27 cellular contexts compared by ENCODE assay signal in genomic region chr1:25531082-25531461, GRCh38.
"Had no signal": no experiment of that assay in that cellular context is flagged by ENCODE, and none has a peak within 500 bp of the region (broad histone marks: within the 10 kb centered on the region; RNA-seq: fewer than 3 reads in every experiment).

No MANE protein-coding gene starts in this region.

- DNase-seq: activated B cell treated with CpG ODN at 0.5 μM for 24 hours; activated CD4-positive, alpha-beta T cell treated with anti-CD3 and anti-CD28 coated beads for 36 hours; activated CD4-positive, alpha-beta T cell treated with anti-CD3 and anti-CD28 coated beads, Interleukin-2, amount 50 U/mL, for 4 hours; activated CD8-positive, alpha-beta memory T cell treated with anti-CD3 and anti-CD28 coated beads for 24 hours; activated CD8-positive, alpha-beta memory T cell treated with anti-CD3 and anti-CD28 coated beads, Interleukin-2, amount 50 U/mL, for 4 hours; activated naive CD4-positive, alpha-beta T cell; activated naive CD8-positive, alpha-beta T cell treated with anti-CD3 and anti-CD28 coated beads, Interleukin-2, amount 50 U/mL, for 24 hours; activated T-cell treated with anti-CD3 and anti-CD28 coated beads, Interleukin-2, amount 50 U/mL, for 4 hours; aorta; caudate nucleus; dermis blood vessel endothelial cell; effector CD8-positive, alpha-beta T cell; erythroblast; foreskin fibroblast; kidney; naive thymus-derived CD8-positive, alpha-beta T cell; nucleus accumbens; retina; stimulated activated CD4-positive, alpha-beta T cell treated with anti-CD3 and anti-CD28 coated beads, Interleukin-2, amount 100 ng/mL, for 24 hours; SW 1271; T-helper 17 cell; transverse colon had no signal

- H3K36me3 Mint-ChIP-seq: brain; naive thymus-derived CD8-positive, alpha-beta T cell; stimulated activated memory B cell treated with anti-CD40 and anti-IgM and Interleukin-4, amounts not matched to agents 10 μg/mL and 1 μg/mL and 100 μg/mL, for 72 hours had no signal

- H3K27ac Mint-ChIP-seq: activated B cell treated with CpG ODN at 0.5 μM for 24 hours; activated CD4-positive, alpha-beta T cell treated with anti-CD3 and anti-CD28 coated beads for 36 hours; activated naive CD8-positive, alpha-beta T cell treated with anti-CD3 and anti-CD28 coated beads, Interleukin-2, amount 50 U/mL, for 24 hours; activated T-helper 2 cell treated with anti-CD3 and anti-CD28 coated beads, Interferon-gamma antibody, Interleukin-2, Interleukin-4, amounts not matched to agents 10 μg/mL and 5 μg/mL and 100 μg/mL, durations not matched to agents 14 hours and 24 hours and 36 hours; brain; stimulated activated memory B cell treated with anti-CD40 and anti-IgM and Interleukin-4, amounts not matched to agents 10 μg/mL and 1 μg/mL and 100 μg/mL, for 72 hours; T-helper 17 cell had no signal

- H3K27me3 Mint-ChIP-seq: activated CD4-positive, alpha-beta T cell treated with anti-CD3 and anti-CD28 coated beads for 36 hours; activated naive CD8-positive, alpha-beta T cell treated with anti-CD3 and anti-CD28 coated beads, Interleukin-2, amount 50 U/mL, for 24 hours; naive thymus-derived CD8-positive, alpha-beta T cell; T-helper 17 cell had no signal

- H3K4me3 ChIP-seq: SK-N-MC, transverse colon had no signal

- H3K36me3 ChIP-seq: transverse colon had no signal

- H3K4me1 Mint-ChIP-seq: activated B cell treated with CpG ODN at 0.5 μM for 24 hours; activated CD4-positive, alpha-beta T cell treated with anti-CD3 and anti-CD28 coated beads for 36 hours; activated naive CD8-positive, alpha-beta T cell treated with anti-CD3 and anti-CD28 coated beads, Interleukin-2, amount 50 U/mL, for 24 hours; brain; stimulated activated memory B cell treated with anti-CD40 and anti-IgM and Interleukin-4, amounts not matched to agents 10 μg/mL and 1 μg/mL and 100 μg/mL, for 72 hours had no signal

- H3K4me1 ChIP-seq: transverse colon had no signal

- ATAC-seq: activated CD4-positive, alpha-beta T cell treated with anti-CD3 and anti-CD28 coated beads for 36 hours; activated naive CD8-positive, alpha-beta T cell treated with anti-CD3 and anti-CD28 coated beads, Interleukin-2, amount 50 U/mL, for 24 hours; activated T-cell treated with anti-CD3 and anti-CD28 coated beads, Interleukin-2, amount 50 U/mL, for 4 hours; left lobe of liver; naive thymus-derived CD8-positive, alpha-beta T cell; stimulated activated memory B cell treated with anti-CD40 and anti-IgM and Interleukin-4, amounts not matched to agents 10 μg/mL and 1 μg/mL and 100 μg/mL, for 72 hours; T-helper 17 cell had no signal

- H3K27me3 ChIP-seq: transverse colon had no signal

- H3K27ac ChIP-seq: SK-N-MC, transverse colon had no signal

- H3K9me3 Mint-ChIP-seq: activated B cell treated with CpG ODN at 0.5 μM for 24 hours; activated T-cell treated with anti-CD3 and anti-CD28 coated beads, Interleukin-2, amount 50 U/mL, for 4 hours; activated T-helper 2 cell treated with anti-CD3 and anti-CD28 coated beads, Interferon-gamma antibody, Interleukin-2, Interleukin-4, amounts not matched to agents 10 μg/mL and 5 μg/mL and 100 μg/mL, durations not matched to agents 14 hours and 24 hours and 36 hours; naive thymus-derived CD8-positive, alpha-beta T cell; stimulated activated memory B cell treated with anti-CD40 and anti-IgM and Interleukin-4, amounts not matched to agents 10 μg/mL and 1 μg/mL and 100 μg/mL, for 72 hours had no signal

- H3K9me3 ChIP-seq: transverse colon had no signal

- H3K4me3 Mint-ChIP-seq: activated B cell treated with CpG ODN at 0.5 μM for 24 hours; activated CD4-positive, alpha-beta T cell treated with anti-CD3 and anti-CD28 coated beads for 36 hours; activated naive CD8-positive, alpha-beta T cell treated with anti-CD3 and anti-CD28 coated beads, Interleukin-2, amount 50 U/mL, for 24 hours; activated T-cell treated with anti-CD3 and anti-CD28 coated beads, Interleukin-2, amount 50 U/mL, for 4 hours; brain; naive thymus-derived CD8-positive, alpha-beta T cell; stimulated activated memory B cell treated with anti-CD40 and anti-IgM and Interleukin-4, amounts not matched to agents 10 μg/mL and 1 μg/mL and 100 μg/mL, for 72 hours; T-helper 17 cell had no signal
